Comparison of ENCODE assay signal across 8 cellular contexts in genomic region chr9:93574900-93575705, GRCh38. TPM values are rescaled to one million over a fixed set of nuclear protein-coding genes. Genes with fewer than 3 reads are reported as not detected.
DNase-seq lines count a peak whose midpoint lies in the region; ATAC-seq and TF ChIP-seq lines count a peak whose summit lies in the region.

No MANE protein-coding gene starts in this region.

- peak overlapping the region; percentile 82 for H3K4me3 Mint-ChIP-seq in endodermal cell
- peak overlapping the region; percentile 78 for H3K4me3 Mint-ChIP-seq in natural killer cell treated with Interleukin-12 subunit alpha and Interleukin-12 subunit beta and Interleukin-15 and Interleukin-18, amount 100 ng/mL, for 72 hours

- H3K9ac ChIP-seq in BLaER1 treated with 17β-estradiol and CSF1 and Interleukin-3, amounts not matched to agents 10 nM and 100 nM: peak overlapping the region; percentile 95 to 100 (median 97)
- peak overlapping the region; percentile 85 for H3K9ac ChIP-seq in NT2/D1 (ENCODE audit: insufficient read length, low read depth)
- peak overlapping the region; percentile 53 for H3K9ac ChIP-seq in endodermal cell (ENCODE audit: extremely low read depth, low read length, poor library complexity, severe bottlenecking)

- no peak for ATAC-seq in natural killer cell treated with Interleukin-12 subunit alpha and Interleukin-12 subunit beta and Interleukin-15 and Interleukin-18, amount 100 ng/mL, for 72 hours
- ATAC-seq in HG03460 (IDR thresholded peaks at IDR 0.05; ENCODE audit: unreplicated experiment): no peak
- no peak for ATAC-seq in HG03342 (IDR thresholded peaks at IDR 0.05; ENCODE audit: unreplicated experiment)
- no peak for ATAC-seq in HG03571 (IDR thresholded peaks at IDR 0.05; ENCODE audit: unreplicated experiment)

- TF ChIP-seq CTCF in endodermal cell (conservative IDR thresholded peaks at IDR 0.05): no peak

- WGBS in endodermal cell (ENCODE audit: insufficient coverage in 1 of 2, insufficient read length in 1 of 2), 2 experiments: 40 to 51% methylated on average over 7 to 23 of the region's 25 CpGs

- H3K9me3 Mint-ChIP-seq in endodermal cell: peaks cover 15% of the 10 kb centered on the region
- no peaks in the 10 kb centered on the region for H3K9me3 Mint-ChIP-seq in natural killer cell treated with Interleukin-12 subunit alpha and Interleukin-12 subunit beta and Interleukin-15 and Interleukin-18, amount 100 ng/mL, for 72 hours

- peaks cover 0 to 8% (median 0%) of the 10 kb centered on the region in 11 experiments; a peak in 5 of 22 replicates for H3K36me3 ChIP-seq in BLaER1 treated with 17β-estradiol and CSF1 and Interleukin-3, amounts not matched to agents 10 nM and 100 nM
- H3K36me3 ChIP-seq in NT2/D1 (ENCODE audit: insufficient read depth, insufficient read length, low read length) (no peaks in the 10 kb centered on the region), endodermal cell (ENCODE audit: control insufficient read depth, insufficient read depth, low read length) (no peaks in the 10 kb centered on the region)

- peaks cover 12% of the 10 kb centered on the region for H3K36me3 Mint-ChIP-seq in endodermal cell (ENCODE audit: low read depth)
- H3K36me3 Mint-ChIP-seq in natural killer cell treated with Interleukin-12 subunit alpha and Interleukin-12 subunit beta and Interleukin-15 and Interleukin-18, amount 100 ng/mL, for 72 hours: peaks cover 12% of the 10 kb centered on the region

- H3K27me3 ChIP-seq in BLaER1 treated with 17β-estradiol and CSF1 and Interleukin-3, amounts not matched to agents 10 nM and 100 nM: no peaks in the 10 kb centered on the region
- H3K27me3 ChIP-seq in NT2/D1 (ENCODE audit: insufficient read depth, insufficient read length): peaks cover 27% of the 10 kb centered on the region
- no peaks in the 10 kb centered on the region for H3K27me3 ChIP-seq in endodermal cell (ENCODE audit: control insufficient read depth, insufficient read depth, low read length, poor library complexity, severe bottlenecking)

- peak overlapping the region; percentile 77 to 92 (median 88) for H3K4me3 ChIP-seq in BLaER1 treated with 17β-estradiol and CSF1 and Interleukin-3, amounts not matched to agents 10 nM and 100 nM
- H3K4me3 ChIP-seq in NT2/D1 (ENCODE audit: insufficient read length, low read depth) (peak overlapping the region; percentile 49), endodermal cell (ENCODE audit: low read length) (peak overlapping the region; percentile 85)

- no peak for DNase-seq in NT2/D1 (ENCODE audit: low read depth, low spot score)
- peak; percentile 69 for DNase-seq in endodermal cell
- DNase-seq in natural killer cell treated with Interleukin-12 subunit alpha and Interleukin-12 subunit beta and Interleukin-15 and Interleukin-18, amount 100 ng/mL, for 72 hours (ENCODE audit: low spot score): no peak
- DNase-seq in iPS-NIHi7 (ENCODE audit: extremely low spot score): no peak

- H3K4me1 ChIP-seq in BLaER1 treated with 17β-estradiol and CSF1 and Interleukin-3, amounts not matched to agents 10 nM and 100 nM: peaks cover 33 to 63% (median 45%) of the 10 kb centered on the region in 10 experiments
- H3K4me1 ChIP-seq in NT2/D1 (ENCODE audit: insufficient read depth, insufficient read length) (peaks cover 20% of the 10 kb centered on the region), endodermal cell (ENCODE audit: control insufficient read depth, insufficient read depth, low read length) (peaks cover 7% of the 10 kb centered on the region)

- H3K9me3 ChIP-seq in BLaER1 treated with 17β-estradiol and CSF1 and Interleukin-3, amounts not matched to agents 10 nM and 100 nM (replicated peaks in 1 of 11): peaks cover 11 to 19% (median 17%) of the 10 kb centered on the region in 11 experiments
- H3K9me3 ChIP-seq in NT2/D1 (ENCODE audit: insufficient read depth, low read length) (peaks cover 13% of the 10 kb centered on the region), endodermal cell (ENCODE audit: control insufficient read depth, low read length) (peaks cover 17% of the 10 kb centered on the region)

- peaks cover 14% of the 10 kb centered on the region for H3K27me3 Mint-ChIP-seq in endodermal cell (ENCODE audit: insufficient read depth)
- no peaks in the 10 kb centered on the region for H3K27me3 Mint-ChIP-seq in natural killer cell treated with Interleukin-12 subunit alpha and Interleukin-12 subunit beta and Interleukin-15 and Interleukin-18, amount 100 ng/mL, for 72 hours

- H3K27ac ChIP-seq in BLaER1 treated with 17β-estradiol and CSF1 and Interleukin-3, amounts not matched to agents 10 nM and 100 nM: peak overlapping the region; percentile 92 to 99 (median 96)
- H3K27ac ChIP-seq in endodermal cell (ENCODE audit: low read depth, low read length): no peak overlapping the region

- peaks cover 7 to 30% (median 24%) of the 10 kb centered on the region in 11 experiments; a peak in 18 of 22 replicates for H4K20me1 ChIP-seq in BLaER1 treated with 17β-estradiol and CSF1 and Interleukin-3, amounts not matched to agents 10 nM and 100 nM

- H3K27ac Mint-ChIP-seq in endodermal cell: peak overlapping the region; percentile 87
- H3K27ac Mint-ChIP-seq in natural killer cell treated with Interleukin-12 subunit alpha and Interleukin-12 subunit beta and Interleukin-15 and Interleukin-18, amount 100 ng/mL, for 72 hours: peak overlapping the region; percentile 62 to 84

- peak overlapping the region; percentile 83 to 100 (median 99) for H3K4me2 ChIP-seq in BLaER1 treated with 17β-estradiol and CSF1 and Interleukin-3, amounts not matched to agents 10 nM and 100 nM

- peaks cover 13% of the 10 kb centered on the region for H3K4me1 Mint-ChIP-seq in endodermal cell
- peaks cover 26 to 33% of the 10 kb centered on the region in 2 donors for H3K4me1 Mint-ChIP-seq in natural killer cell treated with Interleukin-12 subunit alpha and Interleukin-12 subunit beta and Interleukin-15 and Interleukin-18, amount 100 ng/mL, for 72 hours (ENCODE audit: low read depth in 2 of 2)

RNA-seq across cellular contexts. Expression of gene PHF2, which starts 1.3 kb away (rescaled TPM):
- total RNA-seq in endodermal cell: 10 to 100 TPM; 17.1 to 20.2 TPM
- polyA plus RNA-seq in endodermal cell (2013, experiment 1 of 2): 21.4 TPM
- 21.7 TPM for polyA plus RNA-seq in endodermal cell (2013, experiment 2 of 2)
- total RNA-seq in natural killer cell treated with Interleukin-12 subunit alpha and Interleukin-12 subunit beta and Interleukin-15 and Interleukin-18, amount 100 ng/mL, for 72 hours: 10 to 100 TPM; 14.9 to 19.5 TPM
